In genomic region chr6:24520929-24521546, GRCh38 we compare ENCODE assay signal across 8 cellular contexts. TPM values are rescaled to one million over a fixed set of nuclear protein-coding genes. Genes with fewer than 3 reads are reported as not detected.
DNase-seq lines count a peak whose midpoint lies in the region; ATAC-seq and TF ChIP-seq lines count a peak whose summit lies in the region.

No MANE protein-coding gene starts in this region.

- TF ChIP-seq CTCF in GM10248 (IDR thresholded peaks at IDR 0.05; ENCODE audit: control extremely low read depth, extremely low read depth, low read depth, missing control alignments) (peak; percentile 76), suprapubic skin (IDR thresholded peaks at IDR 0.05) (peak in 1 of 2 donors; percentile 50)

- H3K27ac Mint-ChIP-seq in activated naive CD4-positive, alpha-beta T cell treated with anti-CD3 and anti-CD28 coated beads, Interleukin-2, amount 10 ng/mL, durations not matched to agents 7 days and 5 days: no peak overlapping the region

- no peak overlapping the region for H3K4me3 ChIP-seq in suprapubic skin

- H3K4me1 Mint-ChIP-seq in activated naive CD4-positive, alpha-beta T cell treated with anti-CD3 and anti-CD28 coated beads, Interleukin-2, amount 10 ng/mL, durations not matched to agents 7 days and 5 days: no peaks in the 10 kb centered on the region

- H3K4me1 ChIP-seq in suprapubic skin: no peaks in the 10 kb centered on the region

- WGBS in suprapubic skin: 46% methylated on average over 6 of the region's 6 CpGs

- no peak for TF ChIP-seq EP300 in suprapubic skin (IDR thresholded peaks at IDR 0.05)

- CTCF ChIA-PET in GM10248 (lab: Yijun Ruan, JAX): interaction anchor here (0.6 to 8.6 kb wide), 29 partner anchors 9 to 505 kb away, joined by 3 to 127 read pairs (median 4); partner anchors contain the start of genes ALDH5A1, C6orf62 and GPLD1
- CTCF ChIA-PET in activated naive CD4-positive, alpha-beta T cell treated with anti-CD3 and anti-CD28 coated beads, Interleukin-2, amount 10 ng/mL, durations not matched to agents 7 days and 5 days (lab: Charles Lee): interaction anchor here (0.6 to 3.3 kb wide), 12 partner anchors 12 to 1210 kb away, joined by 3 to 25 read pairs (median 3); partner anchors contain the start of gene ALDH5A1

- no peaks in the 10 kb centered on the region for H3K27me3 Mint-ChIP-seq in activated naive CD4-positive, alpha-beta T cell treated with anti-CD3 and anti-CD28 coated beads, Interleukin-2, amount 10 ng/mL, durations not matched to agents 7 days and 5 days

- DNase-seq in A172 (ENCODE audit: low spot score): peak; percentile 19
- DNase-seq in GM10248 (ENCODE audit: extremely low spot score): peak; percentile 59
- DNase-seq in NCI-H446 treated with DMSO at 0.1 percent for 48 hours (lab: John Stamatoyannopoulos, UW): peak; percentile 1
- peak; percentile 50 for DNase-seq in activated naive CD4-positive, alpha-beta T cell treated with anti-CD3 and anti-CD28 coated beads, Interleukin-2, amount 10 ng/mL, durations not matched to agents 7 days and 5 days
- peak; percentile 54 for DNase-seq in left cardiac atrium
- DNase-seq in stimulated activated CD4-positive, alpha-beta T cell treated with anti-CD3 and anti-CD28 coated beads, Interleukin-12 subunit alpha, Interleukin-12 subunit beta, amount 100 ng/mL, for 48 hours (ENCODE audit: low read depth in 2 of 3, low spot score in 1 of 3): peak; percentile 17 to 25 (median 22)
- no peak for DNase-seq in suprapubic skin (ENCODE audit: low spot score in 2 of 2)

- no peak overlapping the region for H3K4me3 Mint-ChIP-seq in activated naive CD4-positive, alpha-beta T cell treated with anti-CD3 and anti-CD28 coated beads, Interleukin-2, amount 10 ng/mL, durations not matched to agents 7 days and 5 days

- no peak overlapping the region for H3K27ac ChIP-seq in suprapubic skin

- no peaks in the 10 kb centered on the region for H3K36me3 Mint-ChIP-seq in activated naive CD4-positive, alpha-beta T cell treated with anti-CD3 and anti-CD28 coated beads, Interleukin-2, amount 10 ng/mL, durations not matched to agents 7 days and 5 days

- no peak for TF ChIP-seq POLR2A in suprapubic skin (IDR thresholded peaks at IDR 0.05)

- H3K9me3 Mint-ChIP-seq in activated naive CD4-positive, alpha-beta T cell treated with anti-CD3 and anti-CD28 coated beads, Interleukin-2, amount 10 ng/mL, durations not matched to agents 7 days and 5 days: no peaks in the 10 kb centered on the region

- intact Hi-C loops in left cardiac atrium (cut with DNase I): no loop called here

- POLR2A ChIA-PET in GM10248 (lab: Yijun Ruan, JAX): no interaction called here

- ATAC-seq in HG02623 (IDR thresholded peaks at IDR 0.05; ENCODE audit: unreplicated experiment): peak; percentile 45
- peak; percentile 88 to 89 for ATAC-seq in left cardiac atrium

- H3K9me3 ChIP-seq in suprapubic skin: no peaks in the 10 kb centered on the region

- H3K36me3 ChIP-seq in suprapubic skin: peaks cover 4% of the 10 kb centered on the region

- H3K27me3 ChIP-seq in suprapubic skin: no peaks in the 10 kb centered on the region

RNA-seq across cellular contexts. Expression of gene ALDH5A1, which starts 26.3 kb away (rescaled TPM):
- total RNA-seq in A172 (2014; rRNA removed; shearing (Covaris generic)): 2.2 and 5.1 TPM in 2 replicates
- total RNA-seq in left cardiac atrium (10 to 100 TPM; 16.2 to 18.1 TPM), suprapubic skin (10 to 100 TPM; 11.2 to 16.0 (median 14.8) TPM)

RNA-seq across cellular contexts. Expression of gene GPLD1, which starts 31.7 kb away (rescaled TPM):
- total RNA-seq in A172 (2014; rRNA removed; shearing (Covaris generic)): 0.36 and 0.55 TPM in 2 replicates
- total RNA-seq in left cardiac atrium (1 to 10 TPM; 1.2 to 1.9 TPM), suprapubic skin (10 to 100 TPM; 28.9 to 55.3 (median 38.1) TPM)

Comparison
In these comparisons a context has a peak if more than half of its experiments do, and no peak if none do; other contexts are left out.
1. DNase-seq: peak in A172 (single experiment), GM10248 (single experiment), NCI-H446 treated with DMSO at 0.1 percent for 48 hours (single experiment), activated naive CD4-positive, alpha-beta T cell treated with anti-CD3 and anti-CD28 coated beads, Interleukin-2, amount 10 ng/mL, durations not matched to agents 7 days and 5 days (single experiment), left cardiac atrium (single experiment) and stimulated activated CD4-positive, alpha-beta T cell treated with anti-CD3 and anti-CD28 coated beads, Interleukin-12 subunit alpha, Interleukin-12 subunit beta, amount 100 ng/mL, for 48 hours (3 of 3); none in suprapubic skin (0 of 2).
2. RNA of gene GPLD1, which starts 31.7 kb away (total RNA-seq): 28.9 to 55.3 TPM in suprapubic skin; 1.2 to 1.9 TPM in left cardiac atrium and 0.36 to 0.55 TPM in A172; every median in the first group is over 10 times any median in the second.